In genomic region chr17:30551274-30551662, GRCh38 we compare ENCODE assay signal across 7 cellular contexts.
DNase-seq lines count a peak whose midpoint lies in the region; ATAC-seq and TF ChIP-seq lines count a peak whose summit lies in the region.
"Not testable (repeated sequence)": the region's sequence is repeated elsewhere in the genome, so short reads cannot be mapped to it uniquely, and the experiment has no call there.

No MANE protein-coding gene starts in this region.

- not testable (repeated sequence) for H3K36me3 ChIP-seq in Caco-2 (ENCODE audit: control insufficient read depth, insufficient read depth, low read length); PC-3 (ENCODE audit: low read depth, low read length); endodermal cell (ENCODE audit: control insufficient read depth, insufficient read depth, low read length)

- not testable (repeated sequence) for H3K4me1 Mint-ChIP-seq in Caco-2 (ENCODE audit: low read depth, unreplicated experiment); endodermal cell
- peaks cover 27 to 42% (median 33%) of the 10 kb centered on the region in 3 donors for H3K4me1 Mint-ChIP-seq in naive B cell
- H3K4me1 Mint-ChIP-seq in stimulated activated memory B cell treated with anti-CD40 and anti-IgM and Interleukin-4, amounts not matched to agents 10 μg/mL and 1 μg/mL and 100 μg/mL, for 72 hours, result peaks cover 56% of the 10 kb centered on the region

- H4K20me1 ChIP-seq in PC-3 (ENCODE audit: low read length), result not testable (repeated sequence)

- not testable (repeated sequence) for H3K4me3 ChIP-seq in Caco-2 (ENCODE audit: low read depth, low read length); PC-3 (ENCODE audit: low read length); endodermal cell (ENCODE audit: low read length)

- POLR2A ChIA-PET in Caco-2 (lab: Charles Lee); PC-3 (lab: Charles Lee; ENCODE audit: unreplicated experiment): not testable (repeated sequence)

- intact Hi-C loops in Caco-2 (cut with micrococcal nuclease; ENCODE audit: unreplicated experiment), result loop anchor here (10.0 kb wide), 1 partner anchor 256 kb away; the partner anchor contains the start of gene BLMH
- intact Hi-C loops in PC-3 (cut with micrococcal nuclease), result not testable (repeated sequence)

- H3K9ac ChIP-seq in PC-3 (ENCODE audit: low read length); endodermal cell (ENCODE audit: extremely low read depth, low read length, poor library complexity, severe bottlenecking): not testable (repeated sequence)

- H3K9me3 ChIP-seq in Caco-2; PC-3 (ENCODE audit: low read length); endodermal cell (ENCODE audit: control insufficient read depth, low read length): not testable (repeated sequence)

- CTCF ChIA-PET in Caco-2 (lab: Charles Lee); PC-3 (lab: Charles Lee): not testable (repeated sequence)

- not testable (repeated sequence) for H3K27me3 Mint-ChIP-seq in Caco-2 (ENCODE audit: insufficient read depth, unreplicated experiment); endodermal cell (ENCODE audit: insufficient read depth); naive B cell; stimulated activated memory B cell treated with anti-CD40 and anti-IgM and Interleukin-4, amounts not matched to agents 10 μg/mL and 1 μg/mL and 100 μg/mL, for 72 hours

- 0 out of 2 replicates have a peak overlapping the region, but pooled peaks have one; percentile 58 for H3K4me2 ChIP-seq in PC-3 (ENCODE audit: low read length)

- H3K27me3 ChIP-seq in Caco-2 (replicated peaks; ENCODE audit: control insufficient read depth, insufficient read depth, low read length); PC-3 (ENCODE audit: low read length); endodermal cell (ENCODE audit: control insufficient read depth, insufficient read depth, low read length, poor library complexity, severe bottlenecking): not testable (repeated sequence)

- H3K4me1 ChIP-seq in Caco-2; endodermal cell (ENCODE audit: control insufficient read depth, insufficient read depth, low read length): not testable (repeated sequence)
- peaks cover 15% of the 10 kb centered on the region for H3K4me1 ChIP-seq in PC-3 (ENCODE audit: insufficient read depth, low read length)

- BruUV-seq in Caco-2 (replicated peaks; lab: Mats Ljungman, UMichigan); PC-3 (replicated peaks; lab: Mats Ljungman, UMichigan): not testable (repeated sequence)

- not testable (repeated sequence) for TF ChIP-seq CTCF in Caco-2 (IDR thresholded peaks at IDR 0.05; ENCODE audit: insufficient read depth in 1 of 2, low read depth in 1 of 2, low read length in 1 of 2, severe bottlenecking in 1 of 2, unreplicated experiment in 1 of 2); PC-3 (conservative IDR thresholded peaks at IDR 0.05; ENCODE audit: low read depth, low read length)
- TF ChIP-seq CTCF in endodermal cell (conservative IDR thresholded peaks at IDR 0.05), result peak; percentile 19

- H3K9me3 Mint-ChIP-seq in Caco-2 (ENCODE audit: unreplicated experiment); activated naive CD4-positive, alpha-beta T cell treated with anti-CD3 and anti-CD28 coated beads, Interleukin-2, amount 50 U/mL, for 72 hours; endodermal cell; naive B cell; stimulated activated memory B cell treated with anti-CD40 and anti-IgM and Interleukin-4, amounts not matched to agents 10 μg/mL and 1 μg/mL and 100 μg/mL, for 72 hours: not testable (repeated sequence)

- H3K79me2 ChIP-seq in PC-3 (ENCODE audit: low read length), result not testable (repeated sequence)

- not testable (repeated sequence) for H3K36me3 Mint-ChIP-seq in Caco-2 (ENCODE audit: insufficient read depth, unreplicated experiment); activated naive CD4-positive, alpha-beta T cell treated with anti-CD3 and anti-CD28 coated beads, Interleukin-2, amount 50 U/mL, for 72 hours; endodermal cell (ENCODE audit: low read depth); naive B cell; stimulated activated memory B cell treated with anti-CD40 and anti-IgM and Interleukin-4, amounts not matched to agents 10 μg/mL and 1 μg/mL and 100 μg/mL, for 72 hours

- H2AFZ ChIP-seq in PC-3 (ENCODE audit: low read length), result not testable (repeated sequence)

- H3K27ac ChIP-seq in PC-3 (ENCODE audit: low read length), result peak overlapping the region; percentile 45
- H3K27ac ChIP-seq in endodermal cell (ENCODE audit: low read depth, low read length), result not testable (repeated sequence)

- DNase-seq in Caco-2; PC-3; activated naive CD4-positive, alpha-beta T cell treated with anti-CD3 and anti-CD28 coated beads, Interleukin-2, amount 50 U/mL, for 72 hours (ENCODE audit: low spot score in 2 of 2); endodermal cell; naive B cell: not testable (repeated sequence)
- peak; percentile 49 for DNase-seq in KBM-7

- not testable (repeated sequence) for H3K4me3 Mint-ChIP-seq in Caco-2 (ENCODE audit: unreplicated experiment); endodermal cell
- peak overlapping the region; percentile 51 to 91 (median 82) for H3K4me3 Mint-ChIP-seq in naive B cell
- H3K4me3 Mint-ChIP-seq in stimulated activated memory B cell treated with anti-CD40 and anti-IgM and Interleukin-4, amounts not matched to agents 10 μg/mL and 1 μg/mL and 100 μg/mL, for 72 hours, result peak overlapping the region; percentile 43

- peak overlapping the region; percentile 17 for H3K27ac Mint-ChIP-seq in Caco-2 (ENCODE audit: unreplicated experiment)
- H3K27ac Mint-ChIP-seq in activated naive CD4-positive, alpha-beta T cell treated with anti-CD3 and anti-CD28 coated beads, Interleukin-2, amount 50 U/mL, for 72 hours, result peak overlapping the region; percentile 19 to 34
- not testable (repeated sequence) for H3K27ac Mint-ChIP-seq in endodermal cell
- peak overlapping the region; percentile 47 to 98 (median 94) for H3K27ac Mint-ChIP-seq in naive B cell
- peak overlapping the region; percentile 85 for H3K27ac Mint-ChIP-seq in stimulated activated memory B cell treated with anti-CD40 and anti-IgM and Interleukin-4, amounts not matched to agents 10 μg/mL and 1 μg/mL and 100 μg/mL, for 72 hours

- in situ Hi-C loops in KBM-7 (cut with MboI; ENCODE audit: low pct_unique_long_range_greater_than_20kb, low sequenced_read_pairs), result not testable (repeated sequence)

- not testable (repeated sequence) for H3F3A ChIP-seq in PC-3 (ENCODE audit: low read length, unreplicated experiment)

- not testable (repeated sequence) for H3K9me2 ChIP-seq in PC-3 (replicated peaks; ENCODE audit: low read length)

- 80 to 92% methylated on average over 2 to 3 of the region's 3 CpGs for WGBS in endodermal cell (ENCODE audit: insufficient coverage in 1 of 2, insufficient read length in 1 of 2), 2 experiments

- ATAC-seq in PC-3; activated naive CD4-positive, alpha-beta T cell treated with anti-CD3 and anti-CD28 coated beads, Interleukin-2, amount 50 U/mL, for 72 hours; stimulated activated memory B cell treated with anti-CD40 and anti-IgM and Interleukin-4, amounts not matched to agents 10 μg/mL and 1 μg/mL and 100 μg/mL, for 72 hours: not testable (repeated sequence)
- ATAC-seq in naive B cell (ENCODE audit: low read depth in 2 of 2), result peak in 1 of 2 donors; percentile 8
